In genomic region chr3:141055536-141056445, GRCh38 we compare ENCODE assay signal across 23 cellular contexts. TPM values are rescaled to one million over a fixed set of nuclear protein-coding genes. Genes with fewer than 3 reads are reported as not detected.
A peak's percentile ranks its signal among the peaks of the same experiment; 100 is the strongest.
DNase-seq lines count a peak whose midpoint lies in the region; ATAC-seq, FAIRE-seq and TF ChIP-seq lines count a peak whose summit lies in the region.
"Had no signal": no experiment of that assay in that cellular context is flagged by ENCODE, and none has a peak within 500 bp of the region (broad histone marks: within the 10 kb centered on the region; RNA-seq: fewer than 3 reads in every experiment).

No MANE protein-coding gene starts in this region.

- TF ChIP-seq CTCF in H1 (IDR thresholded peaks at IDR 0.05; ENCODE audit: control extremely low read depth in 1 of 3, insufficient read depth in 1 of 3, low read depth in 1 of 3, low read length in 3 of 3) (no peak), nephron progenitor cell (IDR thresholded peaks at IDR 0.05) (no peak)

- H4K20me1 ChIP-seq in H1 (replicated peaks in 1 of 2; ENCODE audit: control insufficient read depth in 1 of 2, insufficient read depth in 2 of 2, low read length in 2 of 2), result peaks cover 0 to 9% of the 10 kb centered on the region in 2 experiments

- H2BK120ac ChIP-seq in H1 (replicated peaks; ENCODE audit: low read depth, low read length) (no peak overlapping the region), trophoblast cell (ENCODE audit: insufficient read depth, low read length, poor library complexity) (no peak overlapping the region)

- H3K4me1 ChIP-seq in H1 (replicated peaks in 1 of 4; ENCODE audit: control insufficient read depth in 3 of 4, insufficient read depth in 4 of 4, low read length in 3 of 4) (peaks cover 0 to 7% (median 3%) of the 10 kb centered on the region in 4 experiments; a peak in 3 of 7 replicates), trophoblast cell (ENCODE audit: control insufficient read depth in 1 of 2, insufficient read depth in 2 of 2, low read length in 2 of 2) (peaks cover 8 to 21% of the 10 kb centered on the region in 2 experiments)

- FAIRE-seq in H1 (lab: Jason Lieb, UNC), result no peak
- FAIRE-seq: D721Med had no signal

- H3K27me3 ChIP-seq in H1 (replicated peaks in 1 of 4; ENCODE audit: control insufficient read depth in 3 of 4, extremely low read depth in 1 of 4, insufficient read depth in 3 of 4, low read length in 3 of 4) (peaks cover 0 to 11% (median 4%) of the 10 kb centered on the region in 4 experiments; a peak in 4 of 7 replicates), trophoblast cell (ENCODE audit: insufficient read depth, low read length) (no peaks in the 10 kb centered on the region)

- H3K14ac ChIP-seq in H1 (ENCODE audit: insufficient read length) (no peak overlapping the region), trophoblast cell (ENCODE audit: low read length) (no peak overlapping the region)

- H3K27ac ChIP-seq in H1 (ENCODE audit: low read depth, low read length), result no peak overlapping the region
- no peak overlapping the region for H3K27ac ChIP-seq in trophoblast cell (ENCODE audit: low read depth, low read length)
- H3K27ac ChIP-seq: 22Rv1, C4-2B had no signal

- H3K23ac ChIP-seq in H1 (ENCODE audit: insufficient read length) (no peak overlapping the region), trophoblast cell (ENCODE audit: low read length) (no peak overlapping the region)

- peaks cover 8% of the 10 kb centered on the region for H3K4me1 Mint-ChIP-seq in activated CD4-positive, alpha-beta memory T cell treated with anti-CD3 and anti-CD28 coated beads, Interleukin-2, amount 10 ng/mL, durations not matched to agents 7 days and 5 days
- peaks cover 7% of the 10 kb centered on the region for H3K4me1 Mint-ChIP-seq in activated CD4-positive, alpha-beta memory T cell treated with anti-CD3 and anti-CD28 coated beads for 36 hours (ENCODE audit: low read depth)
- H3K4me1 Mint-ChIP-seq in nephron progenitor cell, result peaks cover 62% of the 10 kb centered on the region

- ATAC-seq in HG03571 (IDR thresholded peaks at IDR 0.05; ENCODE audit: unreplicated experiment) (no peak), GM21390 (IDR thresholded peaks at IDR 0.05; ENCODE audit: unreplicated experiment) (no peak)

- H3K23me2 ChIP-seq in H1 (ENCODE audit: low read depth, low read length), result peaks cover 10% of the 10 kb centered on the region

- POLR2A ChIA-PET in activated CD4-positive, alpha-beta memory T cell treated with anti-CD3 and anti-CD28 coated beads, Interleukin-2, amount 10 ng/mL, durations not matched to agents 7 days and 5 days (lab: Charles Lee), result no interaction called here
- POLR2A ChIA-PET in activated CD4-positive, alpha-beta memory T cell treated with anti-CD3 and anti-CD28 coated beads for 36 hours (lab: Charles Lee), result no interaction called here
- POLR2A ChIA-PET in H1 (lab: Charles Lee; ENCODE audit: partially characterized antibody), result interaction anchor here (1.1 to 1.5 kb wide), 3 partner anchors 13 to 19 kb away, joined by 3 read pairs; no protein-coding TSS in a partner anchor

- H3K79me1 ChIP-seq in H1 (ENCODE audit: low read depth, low read length) (no peaks in the 10 kb centered on the region; the same call in 1 of the 2 replicates), trophoblast cell (ENCODE audit: low read length) (peaks cover 16% of the 10 kb centered on the region)

- H3K27me3 Mint-ChIP-seq in activated CD4-positive, alpha-beta memory T cell treated with anti-CD3 and anti-CD28 coated beads, Interleukin-2, amount 10 ng/mL, durations not matched to agents 7 days and 5 days, result peaks cover 37% of the 10 kb centered on the region
- peaks cover 21% of the 10 kb centered on the region for H3K27me3 Mint-ChIP-seq in activated CD4-positive, alpha-beta memory T cell treated with anti-CD3 and anti-CD28 coated beads for 36 hours
- peaks cover 6% of the 10 kb centered on the region for H3K27me3 Mint-ChIP-seq in nephron progenitor cell (ENCODE audit: low read depth, poor library complexity)

- no peak for TF ChIP-seq RAD21 in H1 (IDR thresholded peaks at IDR 0.05 in 1 of 2, conservative IDR thresholded peaks at IDR 0.05 in 1 of 2; ENCODE audit: low read depth in 2 of 2, low read length in 2 of 2)

- H3K9ac ChIP-seq in H1 (replicated peaks in 1 of 4; ENCODE audit: extremely low read depth in 1 of 4, low read depth in 3 of 4, low read length in 3 of 4) (no peak overlapping the region), trophoblast cell (ENCODE audit: low read length) (no peak overlapping the region)

- H3K4me2 ChIP-seq in H1 (ENCODE audit: insufficient read depth in 1 of 2, low read depth in 2 of 2, low read length in 2 of 2), result no peak overlapping the region
- no peak overlapping the region for H3K4me2 ChIP-seq in trophoblast cell (ENCODE audit: low read length)

- TF ChIP-seq EP300 in H1 (IDR thresholded peaks at IDR 0.05; ENCODE audit: borderline replicate concordance in 1 of 2, low read depth in 2 of 2, low read length in 2 of 2), result no peak

- CTCF ChIA-PET in activated CD4-positive, alpha-beta memory T cell treated with anti-CD3 and anti-CD28 coated beads, Interleukin-2, amount 10 ng/mL, durations not matched to agents 7 days and 5 days (lab: Charles Lee), result no interaction called here
- CTCF ChIA-PET in activated CD4-positive, alpha-beta memory T cell treated with anti-CD3 and anti-CD28 coated beads for 36 hours (lab: Charles Lee), result no interaction called here
- CTCF ChIA-PET in H1 (lab: Charles Lee; ENCODE audit: partially characterized antibody), result interaction anchor here (0.6 to 2.2 kb wide), 7 partner anchors 27 to 315 kb away, joined by 3 to 13 read pairs (median 3); no protein-coding TSS in a partner anchor

- H2BK12ac ChIP-seq in H1 (ENCODE audit: low read depth, low read length) (no peak overlapping the region; the same call in 1 of the 2 replicates), trophoblast cell (ENCODE audit: low read length) (no peak overlapping the region)

- H3K36me3 Mint-ChIP-seq in activated CD4-positive, alpha-beta memory T cell treated with anti-CD3 and anti-CD28 coated beads, Interleukin-2, amount 10 ng/mL, durations not matched to agents 7 days and 5 days (ENCODE audit: low read depth), result no peaks in the 10 kb centered on the region
- no peaks in the 10 kb centered on the region for H3K36me3 Mint-ChIP-seq in activated CD4-positive, alpha-beta memory T cell treated with anti-CD3 and anti-CD28 coated beads for 36 hours
- peaks cover 23% of the 10 kb centered on the region for H3K36me3 Mint-ChIP-seq in nephron progenitor cell (ENCODE audit: low read depth)

- no peak overlapping the region for H3K56ac ChIP-seq in H1 (replicated peaks; ENCODE audit: insufficient read length, low read depth, low read length)

- peak; percentile 10 for DNase-seq in activated CD4-positive, alpha-beta memory T cell treated with anti-CD3 and anti-CD28 coated beads, Interleukin-2, amount 10 ng/mL, durations not matched to agents 7 days and 5 days
- no peak for DNase-seq in activated CD4-positive, alpha-beta memory T cell treated with anti-CD3 and anti-CD28 coated beads for 36 hours
- DNase-seq in H1 (ENCODE audit: low read depth in 1 of 2, low spot score in 2 of 2) (no peak), nephron progenitor cell (no peak), trophoblast cell (no peak), COLO829 (ENCODE audit: low spot score) (no peak)
- DNase-seq: AML-193; CD8-positive, alpha-beta memory T cell; EL; GF-D8; HFFc6; Kasumi-1; NCI-H1694 treated with DMSO at 0.1 percent for 48 hours; NCI-H446; OCI-M1; SHP77 had no signal

- H4K91ac ChIP-seq in H1 (replicated peaks; ENCODE audit: insufficient read length, low read length), result no peak overlapping the region
- no peak overlapping the region for H4K91ac ChIP-seq in trophoblast cell (ENCODE audit: low read depth, low read length)

- H3K79me2 ChIP-seq in H1 (ENCODE audit: control insufficient read depth in 1 of 2, insufficient read depth in 2 of 2, low read length in 2 of 2), result peaks cover 0 to 31% of the 10 kb centered on the region in 2 experiments; a peak in 2 of 4 replicates
- peaks cover 40% of the 10 kb centered on the region for H3K79me2 ChIP-seq in trophoblast cell (ENCODE audit: control insufficient read depth, insufficient read depth, low read length, poor library complexity)

- H2BK5ac ChIP-seq in H1 (ENCODE audit: low read depth, low read length) (no peak overlapping the region), trophoblast cell (ENCODE audit: low read depth, low read length, poor library complexity) (no peak overlapping the region)

- H3K36me3 ChIP-seq in H1 (ENCODE audit: control insufficient read depth in 2 of 4, insufficient read depth in 4 of 4, low read length in 3 of 4) (no peaks in the 10 kb centered on the region), trophoblast cell (ENCODE audit: control insufficient read depth in 1 of 2, insufficient read depth in 2 of 2, low read length in 2 of 2) (peaks cover 0 to 3% of the 10 kb centered on the region in 2 experiments)

- H4K8ac ChIP-seq in H1 (ENCODE audit: extremely low read depth, insufficient read depth, low read length) (no peak overlapping the region), trophoblast cell (ENCODE audit: low read depth, low read length) (no peak overlapping the region)

- WGBS in H1 (ENCODE audit: extremely low coverage in 1 of 2, insufficient coverage in 1 of 2, insufficient read length in 1 of 2, insufficient replicate concordance in 2 of 2, low coverage in 1 of 2, low lambda C conversion rate in 2 of 2, missing lambda C conversion rate in 1 of 2), 2 experiments, result 90% methylated on average over 11 of the region's 11 CpGs; no CpG with 5 or more reads in 1 of the 2 experiments
- WGBS in trophoblast cell (ENCODE audit: extremely low coverage, insufficient coverage, insufficient read length), result no CpG with 5 or more reads among the region's 11 CpGs

- H3K4ac ChIP-seq in H1 (replicated peaks; ENCODE audit: insufficient read length, low read depth, low read length), result no peak overlapping the region
- peak overlapping the region; percentile 91 for H3K4ac ChIP-seq in trophoblast cell (ENCODE audit: low read depth, low read length)

- intact Hi-C loops in activated CD4-positive, alpha-beta memory T cell treated with anti-CD3 and anti-CD28 coated beads for 36 hours (cut with micrococcal nuclease), result no loop called here

- H3K9me3 ChIP-seq in H1 (ENCODE audit: insufficient read depth in 2 of 2, low read depth in 1 of 2, low read length in 1 of 2), result 0 out of 4 replicates have a peak, but pooled peaks cover 0 to 2% of the 10 kb centered on the region in 2 experiments
- H3K9me3 ChIP-seq in trophoblast cell (ENCODE audit: insufficient read depth, low read depth, low read length), result peaks cover 5% of the 10 kb centered on the region

- H2AK5ac ChIP-seq in H1 (ENCODE audit: low read depth, low read length) (peak overlapping the region; percentile 21; the same call in 1 of the 2 replicates), trophoblast cell (ENCODE audit: low read length) (no peak overlapping the region)

- H2AFZ ChIP-seq in H1 (ENCODE audit: low read length), result no peak overlapping the region
- H2AFZ ChIP-seq in trophoblast cell (ENCODE audit: insufficient read depth, low read length, poor library complexity), result no peak overlapping the region

- H3K18ac ChIP-seq in H1 (ENCODE audit: extremely low read depth, low read length), result no peak overlapping the region; the same call in none of the 2 replicates
- H3K18ac ChIP-seq in trophoblast cell (ENCODE audit: low read length), result no peak overlapping the region

- H2BK20ac ChIP-seq in H1 (ENCODE audit: low read length), result no peak overlapping the region

- H4K12ac ChIP-seq in trophoblast cell (ENCODE audit: low read depth, low read length), result no peak overlapping the region

- H3K4me3 ChIP-seq in H1 (ENCODE audit: extremely low read depth in 1 of 4, insufficient read depth in 2 of 4, low read depth in 3 of 4, low read length in 4 of 4), result no peak overlapping the region
- no peak overlapping the region for H3K4me3 ChIP-seq in trophoblast cell (ENCODE audit: low read depth, low read length)

- H3K9me3 Mint-ChIP-seq in activated CD4-positive, alpha-beta memory T cell treated with anti-CD3 and anti-CD28 coated beads, Interleukin-2, amount 10 ng/mL, durations not matched to agents 7 days and 5 days, result no peaks in the 10 kb centered on the region
- H3K9me3 Mint-ChIP-seq in activated CD4-positive, alpha-beta memory T cell treated with anti-CD3 and anti-CD28 coated beads for 36 hours, result peaks cover 5% of the 10 kb centered on the region
- peaks cover 4% of the 10 kb centered on the region for H3K9me3 Mint-ChIP-seq in nephron progenitor cell
- H3K9me3 Mint-ChIP-seq: HFFc6 had no signal

- no peak for TF ChIP-seq POLR2A in H1 (IDR thresholded peaks at IDR 0.05; ENCODE audit: control extremely low read depth in 1 of 2, low read depth in 2 of 2, low read length in 2 of 2)

- no peak overlapping the region for H4K5ac ChIP-seq in H1 (ENCODE audit: insufficient read length, low read depth, low read length)

- peak overlapping the region; percentile 83; the same call in 1 of the 2 replicates for H2BK15ac ChIP-seq in H1 (ENCODE audit: low read length)

- no peak overlapping the region for H3K4me3 Mint-ChIP-seq in activated CD4-positive, alpha-beta memory T cell treated with anti-CD3 and anti-CD28 coated beads, Interleukin-2, amount 10 ng/mL, durations not matched to agents 7 days and 5 days
- H3K4me3 Mint-ChIP-seq in activated CD4-positive, alpha-beta memory T cell treated with anti-CD3 and anti-CD28 coated beads for 36 hours, result no peak overlapping the region
- peak overlapping the region; percentile 12 for H3K4me3 Mint-ChIP-seq in nephron progenitor cell
- H3K4me3 Mint-ChIP-seq: CD8-positive, alpha-beta memory T cell; HFFc6 had no signal

- no peak overlapping the region for H3K27ac Mint-ChIP-seq in activated CD4-positive, alpha-beta memory T cell treated with anti-CD3 and anti-CD28 coated beads, Interleukin-2, amount 10 ng/mL, durations not matched to agents 7 days and 5 days
- no peak overlapping the region for H3K27ac Mint-ChIP-seq in activated CD4-positive, alpha-beta memory T cell treated with anti-CD3 and anti-CD28 coated beads for 36 hours
- peak overlapping the region; percentile 94 for H3K27ac Mint-ChIP-seq in nephron progenitor cell
- H3K27ac Mint-ChIP-seq: HFFc6 had no signal

RNA-seq across cellular contexts. Expression of gene SPSB4, which starts 4.6 kb away (rescaled TPM):
- not detected for total RNA-seq in activated CD4-positive, alpha-beta memory T cell treated with anti-CD3 and anti-CD28 coated beads, Interleukin-2, amount 10 ng/mL, durations not matched to agents 7 days and 5 days
- not detected for total RNA-seq in activated CD4-positive, alpha-beta memory T cell treated with anti-CD3 and anti-CD28 coated beads for 36 hours
- total RNA-seq in H1 (2021; fragmentation: NEBNext Ultra II Directional; extraction: Animal tissue kit (Norgen Biotek cat#: 25700)), result 17.2 and 18.1 TPM in 2 replicates
- 15.1 and 17.6 TPM in 2 replicates for polyA plus RNA-seq in H1 (2011; rRNA removed)
- 16.5 TPM for polyA plus RNA-seq in H1 (2011; cell fraction: cytosol; rRNA removed)
- 15.4 TPM for polyA plus RNA-seq in H1 (2011; cell fraction: nucleus; rRNA removed)
- polyA plus RNA-seq in H1 (2012, experiment 1 of 2), result 16.7 to 20.2 TPM (median 19.5 TPM) in 4 replicates
- polyA plus RNA-seq in H1 (2012, experiment 2 of 2), result 30.9 TPM
- 12.7 TPM for polyA plus RNA-seq in H1 (2013, experiment 1 of 2)
- polyA plus RNA-seq in H1 (2013, experiment 2 of 2), result 13.3 TPM
- polyA minus RNA-seq in H1 (2011; rRNA and poly(A)+ RNA removed), result 12.9 and 17.0 TPM in 2 replicates
- 8.6 TPM for polyA minus RNA-seq in H1 (2011; cell fraction: cytosol; rRNA and poly(A)+ RNA removed)
- 18.7 TPM for polyA minus RNA-seq in H1 (2011; cell fraction: nucleus; rRNA and poly(A)+ RNA removed)
- polyA plus RNA-seq in trophoblast cell (2013), result 19.8 and 20.9 TPM in 2 replicates
- total RNA-seq: CD8-positive, alpha-beta memory T cell; HFFc6; MCF 10A; RPMI7951 had no signal
- polyA plus RNA-seq: CD8-positive, alpha-beta memory T cell had no signal

Comparison
In these comparisons a context has a peak if more than half of its experiments do, and no peak if none do; other contexts are left out.
1. RNA of gene SPSB4, which starts 4.6 kb away (total RNA-seq): 17.2 to 18.1 TPM in H1; not detected in activated CD4-positive, alpha-beta memory T cell treated with anti-CD3 and anti-CD28 coated beads, Interleukin-2, amount 10 ng/mL, durations not matched to agents 7 days and 5 days and not detected in activated CD4-positive, alpha-beta memory T cell treated with anti-CD3 and anti-CD28 coated beads for 36 hours; every median in the first group is over 10 times any median in the second.